In the genomic region with DNA sequence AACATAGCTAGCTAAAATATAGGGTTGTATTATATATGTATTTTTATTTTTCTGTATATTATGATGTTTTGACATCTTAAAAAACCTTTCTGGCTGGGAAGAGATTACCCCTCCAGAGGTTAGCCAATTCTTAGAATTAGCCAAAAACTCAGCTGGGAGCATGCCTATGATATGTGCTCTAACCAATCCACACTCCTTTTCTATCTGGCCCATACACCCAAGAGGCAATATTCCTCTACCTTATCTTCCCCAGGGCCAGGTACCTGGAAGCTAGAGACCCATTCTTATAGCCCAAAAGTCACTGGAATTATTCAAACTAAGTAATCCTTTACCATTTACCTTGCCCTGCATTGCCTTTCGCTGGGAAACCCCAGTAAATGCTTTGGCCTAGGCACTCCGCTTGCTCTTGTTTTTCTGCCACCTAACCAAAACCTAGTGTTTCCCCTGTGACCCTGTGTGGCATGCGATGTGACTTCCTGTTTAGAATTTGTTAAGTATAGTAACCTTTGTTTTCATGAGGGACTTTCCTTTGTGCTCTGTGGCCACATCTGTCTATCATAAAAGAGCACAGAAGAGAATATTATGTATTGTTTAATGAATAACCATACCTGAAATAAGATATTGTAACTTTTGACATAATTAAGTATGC, we compare ENCODE assay signal across 8 cellular contexts. TPM values are rescaled to one million over a fixed set of nuclear protein-coding genes. Genes with fewer than 3 reads are reported as not detected.
DNase-seq lines count a peak whose midpoint lies in the region; ATAC-seq and TF ChIP-seq lines count a peak whose summit lies in the region.

No MANE protein-coding gene starts in this region.

- no peaks in the 10 kb centered on the region for H3K9me3 ChIP-seq in CD4-positive, alpha-beta T cell (ENCODE audit: control insufficient read depth, low read length)
- no peaks in the 10 kb centered on the region for H3K9me3 ChIP-seq in HUES48 (ENCODE audit: control insufficient read depth, insufficient read depth, low read length)
- H3K9me3 ChIP-seq in heart right ventricle = no peaks in the 10 kb centered on the region

- no peak overlapping the region for H3K9ac ChIP-seq in HUES48 (ENCODE audit: low read depth, low read length)

- intact Hi-C loops in CD4-positive, alpha-beta T cell (cut with DNase I, micrococcal nuclease) = loop anchor here in 1 of 2 experiments (1.0 kb wide), 1 partner anchor 37 kb away; the partner anchor contains the start of gene CSNK1G3
- intact Hi-C loops in heart right ventricle (cut with DNase I) = no loop called here

- H3K4me3 Mint-ChIP-seq in CD4-positive, alpha-beta T cell = peak overlapping the region; percentile 1
- H3K4me3 Mint-ChIP-seq in activated T-helper 17 cell treated with anti-CD3 and anti-CD28 coated beads, Interleukin-2, amount 50 U/mL, for 72 hours = peak overlapping the region; percentile 60

- peak; percentile 93 for ATAC-seq in CD4-positive, alpha-beta T cell (ENCODE audit: poor library complexity)
- ATAC-seq in GM21390 (IDR thresholded peaks at IDR 0.05; ENCODE audit: unreplicated experiment) (peak; percentile 97), heart right ventricle (no peak)
- peak; percentile 99 for ATAC-seq in activated T-helper 17 cell treated with anti-CD3 and anti-CD28 coated beads, Interleukin-2, amount 50 U/mL, for 72 hours (replicated peaks)

- no peaks in the 10 kb centered on the region for H3K36me3 ChIP-seq in HUES48 (ENCODE audit: control insufficient read depth, insufficient read depth, low read length)
- H3K36me3 ChIP-seq in H7 (replicated peaks; ENCODE audit: control insufficient read depth, insufficient read depth, low read length) = no peaks in the 10 kb centered on the region
- H3K36me3 ChIP-seq in heart right ventricle = peaks cover 0 to 3% (median 0%) of the 10 kb centered on the region in 9 donors

- no peaks in the 10 kb centered on the region for H3K27me3 ChIP-seq in CD4-positive, alpha-beta T cell (ENCODE audit: control insufficient read depth, insufficient read depth, low read length)
- H3K27me3 ChIP-seq in HUES48 (ENCODE audit: control insufficient read depth, insufficient read depth, low read length) (no peaks in the 10 kb centered on the region), H7 (ENCODE audit: control insufficient read depth, insufficient read depth, low read length) (no peaks in the 10 kb centered on the region), heart right ventricle (no peaks in the 10 kb centered on the region)

- POLR2A ChIA-PET in CD4-positive, alpha-beta T cell (lab: Charles Lee) = interaction anchor here (0.7 to 4.8 kb wide), 5 partner anchors 26 to 126 kb away, joined by 3 to 64 read pairs (median 3); partner anchors contain the start of genes CEP120 and CSNK1G3

- no peak overlapping the region for H3K4me3 ChIP-seq in HUES48 (ENCODE audit: low read depth, low read length)
- H3K4me3 ChIP-seq in H7 (ENCODE audit: insufficient read depth, low read depth, low read length) = no peak overlapping the region
- H3K4me3 ChIP-seq in heart right ventricle = no peak overlapping the region

- peaks cover 19% of the 10 kb centered on the region for H3K36me3 Mint-ChIP-seq in CD4-positive, alpha-beta T cell (ENCODE audit: low read depth)
- peaks cover 37% of the 10 kb centered on the region for H3K36me3 Mint-ChIP-seq in activated T-helper 17 cell treated with anti-CD3 and anti-CD28 coated beads, Interleukin-2, amount 50 U/mL, for 72 hours (ENCODE audit: low read depth)

- no peak for TF ChIP-seq CTCF in CD4-positive, alpha-beta T cell (IDR thresholded peaks at IDR 0.05)
- no peak for TF ChIP-seq CTCF in heart right ventricle (IDR thresholded peaks at IDR 0.05)

- 79 to 81% methylated on average over 3 of the region's 3 CpGs for WGBS in heart right ventricle, 2 donors

- H3K4me1 ChIP-seq in HUES48 (ENCODE audit: control insufficient read depth, insufficient read depth, low read length) (0 out of 2 replicates have a peak, but pooled peaks cover 3% of the 10 kb centered on the region), heart right ventricle (peaks cover 0 to 12% (median under 1%) of the 10 kb centered on the region in 9 donors)

- no peaks in the 10 kb centered on the region for H3K9me3 Mint-ChIP-seq in CD4-positive, alpha-beta T cell
- H3K9me3 Mint-ChIP-seq in activated T-helper 17 cell treated with anti-CD3 and anti-CD28 coated beads, Interleukin-2, amount 50 U/mL, for 72 hours = no peaks in the 10 kb centered on the region

- DNase-seq in CD4-positive, alpha-beta T cell = peak; percentile 16 to 40 (median 32)
- peak; percentile 18 to 20 for DNase-seq in stimulated activated CD8-positive, alpha-beta memory T cell treated with anti-CD3 and anti-CD28 coated beads, Interleukin-7, amount 100 ng/mL, for 1 hour (ENCODE audit: low read depth in 2 of 2)
- DNase-seq in H7 (no peak), heart right ventricle (no peak), DMS 273 treated with DMSO at 0.1 percent for 48 hours (lab: John Stamatoyannopoulos, UW) (no peak)

- H3K4me1 Mint-ChIP-seq in CD4-positive, alpha-beta T cell (ENCODE audit: low read depth) = peaks cover 40% of the 10 kb centered on the region
- peaks cover 16% of the 10 kb centered on the region for H3K4me1 Mint-ChIP-seq in activated T-helper 17 cell treated with anti-CD3 and anti-CD28 coated beads, Interleukin-2, amount 50 U/mL, for 72 hours

- CTCF ChIA-PET in CD4-positive, alpha-beta T cell (lab: Charles Lee) = interaction anchor here (0.5 to 1.9 kb wide), 3 partner anchors 12 to 163 kb away, joined by 3 to 6 read pairs (median 3); partner anchors contain the start of gene CEP120

- H3K27ac ChIP-seq in CD4-positive, alpha-beta T cell (ENCODE audit: low read depth, low read length) = peak overlapping the region; percentile 6
- H3K27ac ChIP-seq in HUES48 (ENCODE audit: low read depth, low read length) (peak overlapping the region; percentile 9), heart right ventricle (peak overlapping the region in 1 of 10 donors; percentile 39)

- H3K27me3 Mint-ChIP-seq in CD4-positive, alpha-beta T cell = no peaks in the 10 kb centered on the region
- no peaks in the 10 kb centered on the region for H3K27me3 Mint-ChIP-seq in activated T-helper 17 cell treated with anti-CD3 and anti-CD28 coated beads, Interleukin-2, amount 50 U/mL, for 72 hours

- peak overlapping the region; percentile 64 for H3K27ac Mint-ChIP-seq in CD4-positive, alpha-beta T cell
- peak overlapping the region; percentile 80 for H3K27ac Mint-ChIP-seq in activated T-helper 17 cell treated with anti-CD3 and anti-CD28 coated beads, Interleukin-2, amount 50 U/mL, for 72 hours

RNA-seq across cellular contexts. Expression of gene CSNK1G3, which starts 37.4 kb away (rescaled TPM):
- total RNA-seq in CD4-positive, alpha-beta T cell = 10 to 100 TPM; 87.2 to 92.3 TPM
- 10 to 100 TPM; 27.6 to 39.5 TPM for total RNA-seq in activated T-helper 17 cell treated with anti-CD3 and anti-CD28 coated beads, Interleukin-2, amount 50 U/mL, for 72 hours
- 42.1 and 46.4 TPM in 2 replicates for total RNA-seq in H7 (2014; rRNA removed; shearing (Covaris generic))
- 10 to 100 TPM; 19.7 to 30.9 (median 25.7) TPM for total RNA-seq in heart right ventricle
- 1 to 10 TPM; 5.0 to 6.8 TPM for polyA plus RNA-seq in heart right ventricle

Comparison
In these comparisons a context has a peak if more than half of its experiments do, and no peak if none do; other contexts are left out.
1. ATAC-seq: peak in CD4-positive, alpha-beta T cell (single experiment), GM21390 (single experiment) and activated T-helper 17 cell treated with anti-CD3 and anti-CD28 coated beads, Interleukin-2, amount 50 U/mL, for 72 hours (single experiment); none in heart right ventricle (0 of 8).
2. DNase-seq: peak in CD4-positive, alpha-beta T cell (10 of 10) and stimulated activated CD8-positive, alpha-beta memory T cell treated with anti-CD3 and anti-CD28 coated beads, Interleukin-7, amount 100 ng/mL, for 1 hour (2 of 2); none in H7 (single experiment), heart right ventricle (0 of 2) and DMS 273 treated with DMSO at 0.1 percent for 48 hours (single experiment).